Comparison of ENCODE assay signal across 31 cellular contexts in genomic region chr6:147614501-147614900, GRCh38.
"Had no signal": no experiment of that assay in that cellular context is flagged by ENCODE, and none has a peak within 500 bp of the region (broad histone marks: within the 10 kb centered on the region; RNA-seq: fewer than 3 reads in every experiment).

No MANE protein-coding gene starts in this region.

- DNase-seq: activated CD4-positive, alpha-beta memory T cell treated with anti-CD3 and anti-CD28 coated beads, Interleukin-2, amount 10 ng/mL, durations not matched to agents 7 days and 5 days; activated CD4-positive, alpha-beta T cell treated with anti-CD3 and anti-CD28 coated beads for 1 hour; activated CD4-positive, alpha-beta T cell treated with anti-CD3 and anti-CD28 coated beads for 4 hours; activated CD4-positive, alpha-beta T cell treated with anti-CD3 and anti-CD28 coated beads, Interleukin-2, amount 10 ng/mL, durations not matched to agents 7 days and 5 days; activated CD4-positive, alpha-beta T cell treated with anti-CD3 and anti-CD28 coated beads, Interleukin-2, amount 50 U/mL, for 4 hours; activated CD8-positive, alpha-beta memory T cell treated with anti-CD3 and anti-CD28 coated beads, Interleukin-2, amount 50 U/mL, for 48 hours; activated gamma-delta T cell; activated naive CD4-positive, alpha-beta T cell; activated naive CD4-positive, alpha-beta T cell treated with anti-CD3 and anti-CD28 coated beads, Interleukin-2, amount 10 ng/mL, durations not matched to agents 7 days and 5 days; activated naive CD8-positive, alpha-beta T cell treated with anti-CD3 and anti-CD28 coated beads, Interleukin-2, amount 10 ng/mL, durations not matched to agents 7 days and 5 days; activated T-cell treated with anti-CD3 and anti-CD28 coated beads for 4 hours; activated T-cell treated with anti-CD3 and anti-CD28 coated beads, Interleukin-2, amount 50 U/mL, for 24 hours; activated T-cell treated with anti-CD3 and anti-CD28 coated beads, Interleukin-2, amount 50 U/mL, for 72 hours; amniotic stem cell; anterior cingulate cortex; body of pancreas; central memory CD4-positive, alpha-beta T cell; cerebellar nuclear complex; dermis blood vessel endothelial cell; effector CD4-positive, alpha-beta T cell; esophagus squamous epithelium; foreskin melanocyte; heart right ventricle; T-helper 1 cell; T-helper 17 cell had no signal

- H3K9me3 ChIP-seq: body of pancreas, breast epithelium, esophagus squamous epithelium, gastroesophageal sphincter, heart right ventricle had no signal

- H3K36me3 ChIP-seq: breast epithelium, cardiac muscle cell, esophagus squamous epithelium, gastroesophageal sphincter, heart right ventricle had no signal

- H3K4me1 ChIP-seq: body of pancreas, breast epithelium, esophagus squamous epithelium, heart right ventricle had no signal

- H3K27ac ChIP-seq: body of pancreas, breast epithelium, cardiac muscle cell, coronary artery, epithelial cell of prostate, esophagus squamous epithelium, gastroesophageal sphincter, heart right ventricle, VCaP had no signal

- H3K4me3 ChIP-seq: body of pancreas, breast epithelium, cardiac muscle cell, coronary artery, esophagus squamous epithelium, gastroesophageal sphincter, heart right ventricle had no signal

- H3K27me3 ChIP-seq: body of pancreas, breast epithelium, cardiac muscle cell, esophagus squamous epithelium, gastroesophageal sphincter, heart right ventricle had no signal
